In the genomic region with DNA sequence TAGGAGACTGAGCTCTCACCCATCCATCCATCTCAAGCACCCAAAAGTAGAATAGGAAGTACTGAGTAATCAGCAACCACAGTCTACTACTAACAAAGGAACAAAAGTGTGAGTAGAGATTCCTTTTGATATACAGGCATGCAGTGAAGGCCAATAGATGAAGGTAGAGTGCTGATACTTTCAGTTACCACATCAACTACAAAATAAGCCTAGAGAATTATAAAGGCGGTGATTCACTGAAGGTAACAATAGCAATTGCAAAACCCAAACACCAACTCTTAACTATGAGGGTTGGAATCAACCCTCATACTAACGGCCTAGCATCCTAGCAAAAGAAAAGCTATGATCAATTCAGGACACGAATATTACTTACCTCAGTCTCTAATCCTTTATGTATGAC, we compare ENCODE assay signal across 22 cellular contexts.
"Had no signal": no experiment of that assay in that cellular context is flagged by ENCODE, and none has a peak within 500 bp of the region (broad histone marks: within the 10 kb centered on the region; RNA-seq: fewer than 3 reads in every experiment).

No MANE protein-coding gene starts in this region.

- H3K4me3 ChIP-seq: MG63 had no signal

- H3K9me3 ChIP-seq: MG63, SK-N-SH had no signal

- DNase-seq: KBM-7, MG63, NCI-H1092 treated with DMSO at 0.1 percent for 48 hours, NCI-H1436, NCI-H187, NCI-H2029, NCI-H2081 treated with DMSO at 0.1 percent for 48 hours, NCI-H2171, NCI-H226, NCI-H446, NCI-H510A, NCI-H524 treated with DMSO at 0.1 percent for 48 hours, NCI-H69, NCI-H774, OCI-M1, SHP77, SK-N-SH, SW 1271, T-cell had no signal

- H3K4me3 Mint-ChIP-seq: T-cell had no signal

- H3K36me3 ChIP-seq: MG63 had no signal

- ATAC-seq: Panc1, T-cell had no signal

- H3K9ac ChIP-seq: SK-N-SH had no signal

- H3K36me3 Mint-ChIP-seq: T-cell had no signal

- H3K27me3 ChIP-seq: MG63 had no signal

- H3K27ac ChIP-seq: HL-60, RWPE1 had no signal

- H3K4me1 Mint-ChIP-seq: T-cell had no signal

- H3K27me3 Mint-ChIP-seq: T-cell had no signal

- H3K9me2 ChIP-seq: SK-N-SH had no signal

- H3K4me2 ChIP-seq: SK-N-SH had no signal

- H3K27ac Mint-ChIP-seq: T-cell had no signal
